Comparison of ENCODE assay signal across 22 cellular contexts in genomic region chr6:167659016-167659415, GRCh38.
"Had no signal": no experiment of that assay in that cellular context is flagged by ENCODE, and none has a peak within 500 bp of the region (broad histone marks: within the 10 kb centered on the region; RNA-seq: fewer than 3 reads in every experiment).

No MANE protein-coding gene starts in this region.

- H3K36me3 Mint-ChIP-seq: activated CD4-positive, alpha-beta memory T cell treated with anti-CD3 and anti-CD28 coated beads for 36 hours; activated naive CD4-positive, alpha-beta T cell treated with anti-CD3 and anti-CD28 coated beads, Interleukin-2, amount 10 ng/mL, durations not matched to agents 7 days and 5 days; activated naive CD4-positive, alpha-beta T cell treated with anti-CD3 and anti-CD28 coated beads, Interleukin-2, amount 50 U/mL, for 72 hours; activated naive CD8-positive, alpha-beta T cell treated with anti-CD3 and anti-CD28 coated beads, Interleukin-2, amount 10 ng/mL, durations not matched to agents 7 days and 5 days had no signal

- H3K4me1 Mint-ChIP-seq: activated CD4-positive, alpha-beta T cell treated with anti-CD3 and anti-CD28 coated beads for 36 hours; activated CD4-positive, alpha-beta T cell treated with anti-CD3 and anti-CD28 coated beads, Interleukin-2, amount 10 ng/mL, durations not matched to agents 24 days and 14 days; activated naive CD4-positive, alpha-beta T cell treated with anti-CD3 and anti-CD28 coated beads, Interleukin-2, amount 10 ng/mL, durations not matched to agents 7 days and 5 days; activated naive CD8-positive, alpha-beta T cell treated with anti-CD3 and anti-CD28 coated beads, Interleukin-2, amount 10 ng/mL, durations not matched to agents 7 days and 5 days; T-helper 17 cell had no signal

- H3K27ac Mint-ChIP-seq: activated CD4-positive, alpha-beta memory T cell treated with anti-CD3 and anti-CD28 coated beads for 36 hours; activated CD4-positive, alpha-beta T cell treated with anti-CD3 and anti-CD28 coated beads for 36 hours; activated CD4-positive, alpha-beta T cell treated with anti-CD3 and anti-CD28 coated beads, Interleukin-2, amount 10 ng/mL, durations not matched to agents 24 days and 14 days; activated CD8-positive, alpha-beta T cell treated with anti-CD3 and anti-CD28 coated beads, Interleukin-2, amount 10 ng/mL, durations not matched to agents 7 days and 5 days; activated naive CD4-positive, alpha-beta T cell treated with anti-CD3 and anti-CD28 coated beads, Interleukin-2, amount 50 U/mL, for 72 hours; activated naive CD8-positive, alpha-beta T cell treated with anti-CD3 and anti-CD28 coated beads, Interleukin-2, amount 10 ng/mL, durations not matched to agents 7 days and 5 days; activated T-cell treated with anti-CD3 and anti-CD28 coated beads, Interleukin-2, amount 50 U/mL, for 24 hours; activated T-cell treated with anti-CD3 and anti-CD28 coated beads, Interleukin-2, amount 50 U/mL, for 72 hours; T-helper 17 cell; T-helper 2 cell treated with Interferon-gamma antibody and Interleukin-4, amounts not matched to agents 5 μg/mL and 100 μg/mL, for 36 hours had no signal

- H3K4me3 Mint-ChIP-seq: activated CD4-positive, alpha-beta memory T cell treated with anti-CD3 and anti-CD28 coated beads for 36 hours; activated CD4-positive, alpha-beta T cell treated with anti-CD3 and anti-CD28 coated beads for 36 hours; activated CD4-positive, alpha-beta T cell treated with anti-CD3 and anti-CD28 coated beads, Interleukin-2, amount 10 ng/mL, durations not matched to agents 24 days and 14 days; activated CD8-positive, alpha-beta T cell treated with anti-CD3 and anti-CD28 coated beads, Interleukin-2, amount 10 ng/mL, durations not matched to agents 7 days and 5 days; activated naive CD4-positive, alpha-beta T cell treated with anti-CD3 and anti-CD28 coated beads, Interleukin-2, amount 10 ng/mL, durations not matched to agents 7 days and 5 days; activated naive CD8-positive, alpha-beta T cell treated with anti-CD3 and anti-CD28 coated beads, Interleukin-2, amount 10 ng/mL, durations not matched to agents 7 days and 5 days; activated T-cell treated with anti-CD3 and anti-CD28 coated beads, Interleukin-2, amount 50 U/mL, for 24 hours; activated T-cell treated with anti-CD3 and anti-CD28 coated beads, Interleukin-2, amount 50 U/mL, for 72 hours; T-helper 17 cell; T-helper 2 cell treated with Interferon-gamma antibody and Interleukin-4, amounts not matched to agents 5 μg/mL and 100 μg/mL, for 36 hours had no signal

- H3K27me3 Mint-ChIP-seq: activated CD4-positive, alpha-beta memory T cell treated with anti-CD3 and anti-CD28 coated beads for 36 hours; activated CD4-positive, alpha-beta T cell treated with anti-CD3 and anti-CD28 coated beads for 36 hours; activated CD4-positive, alpha-beta T cell treated with anti-CD3 and anti-CD28 coated beads, Interleukin-2, amount 10 ng/mL, durations not matched to agents 24 days and 14 days; activated naive CD8-positive, alpha-beta T cell treated with anti-CD3 and anti-CD28 coated beads, Interleukin-2, amount 10 ng/mL, durations not matched to agents 7 days and 5 days; activated T-cell treated with anti-CD3 and anti-CD28 coated beads, Interleukin-2, amount 50 U/mL, for 24 hours had no signal

- DNase-seq: activated CD4-positive, alpha-beta memory T cell treated with anti-CD3 and anti-CD28 coated beads for 36 hours; activated CD4-positive, alpha-beta T cell treated with anti-CD3 and anti-CD28 coated beads for 36 hours; activated CD4-positive, alpha-beta T cell treated with anti-CD3 and anti-CD28 coated beads, Interleukin-2, amount 10 ng/mL, durations not matched to agents 24 days and 14 days; activated CD4-positive, CD25-positive, alpha-beta regulatory T cell; activated CD4-positive, CD25-positive, alpha-beta regulatory T cell treated with anti-CD3 and anti-CD28 coated beads, Interleukin-2, amount 50 U/mL, for 72 hours; activated CD8-positive, alpha-beta memory T cell treated with anti-CD3 and anti-CD28 coated beads, Interleukin-2, amount 50 U/mL, for 48 hours; activated CD8-positive, alpha-beta T cell treated with anti-CD3 and anti-CD28 coated beads, Interleukin-2, amount 10 ng/mL, durations not matched to agents 7 days and 5 days; activated gamma-delta T cell; activated naive CD4-positive, alpha-beta T cell; activated naive CD4-positive, alpha-beta T cell treated with anti-CD3 and anti-CD28 coated beads, Interleukin-2, amount 10 ng/mL, durations not matched to agents 7 days and 5 days; activated naive CD8-positive, alpha-beta T cell treated with anti-CD3 and anti-CD28 coated beads, Interleukin-2, amount 10 ng/mL, durations not matched to agents 7 days and 5 days; activated T-cell treated with anti-CD3 and anti-CD28 coated beads for 4 hours; activated T-cell treated with anti-CD3 and anti-CD28 coated beads, Interleukin-2, amount 50 U/mL, for 24 hours; activated T-cell treated with anti-CD3 and anti-CD28 coated beads, Interleukin-2, amount 50 U/mL, for 72 hours; colonic mucosa; effector CD8-positive, alpha-beta T cell; foreskin fibroblast; T-helper 1 cell; T-helper 17 cell; T1000 had no signal

- H3K9me3 Mint-ChIP-seq: activated CD4-positive, alpha-beta memory T cell treated with anti-CD3 and anti-CD28 coated beads for 36 hours; activated CD4-positive, alpha-beta T cell treated with anti-CD3 and anti-CD28 coated beads, Interleukin-2, amount 10 ng/mL, durations not matched to agents 24 days and 14 days; activated naive CD4-positive, alpha-beta T cell treated with anti-CD3 and anti-CD28 coated beads, Interleukin-2, amount 10 ng/mL, durations not matched to agents 7 days and 5 days; activated naive CD4-positive, alpha-beta T cell treated with anti-CD3 and anti-CD28 coated beads, Interleukin-2, amount 50 U/mL, for 72 hours; activated naive CD8-positive, alpha-beta T cell treated with anti-CD3 and anti-CD28 coated beads, Interleukin-2, amount 10 ng/mL, durations not matched to agents 7 days and 5 days; activated T-cell treated with anti-CD3 and anti-CD28 coated beads, Interleukin-2, amount 50 U/mL, for 24 hours; activated T-cell treated with anti-CD3 and anti-CD28 coated beads, Interleukin-2, amount 50 U/mL, for 72 hours; T-helper 2 cell treated with Interferon-gamma antibody and Interleukin-4, amounts not matched to agents 5 μg/mL and 100 μg/mL, for 36 hours had no signal
